10 cellular contexts compared by ENCODE assay signal in the genomic region with DNA sequence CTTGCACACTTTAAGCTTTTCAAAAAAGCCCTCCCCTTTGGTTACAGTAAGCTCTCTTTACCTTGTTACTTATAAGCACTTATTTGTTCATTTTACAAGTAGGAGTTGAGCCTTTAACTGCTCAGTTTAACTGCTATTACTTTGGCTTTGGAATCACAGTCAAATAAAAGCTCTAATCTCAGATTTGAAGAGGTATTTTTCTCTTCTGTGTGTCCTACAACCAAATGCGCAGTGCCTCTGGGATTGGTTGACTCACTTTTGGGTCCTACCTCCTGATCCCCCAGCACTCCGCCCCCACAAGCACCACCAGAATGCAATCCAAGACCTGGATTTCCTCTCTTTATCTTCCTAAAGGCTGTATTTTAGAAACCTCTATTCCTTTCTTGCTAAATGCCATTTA. TPM values are rescaled to one million over a fixed set of nuclear protein-coding genes. Genes with fewer than 3 reads are reported as not detected.
A peak's percentile ranks its signal among the peaks of the same experiment; 100 is the strongest.
DNase-seq lines count a peak whose midpoint lies in the region; TF ChIP-seq lines count a peak whose summit lies in the region.
"Had no signal": no experiment of that assay in that cellular context is flagged by ENCODE, and none has a peak within 500 bp of the region (broad histone marks: within the 10 kb centered on the region; RNA-seq: fewer than 3 reads in every experiment).

No MANE protein-coding gene starts in this region.

- no peaks in the 10 kb centered on the region for H3K9me3 Mint-ChIP-seq in brain
- no peaks in the 10 kb centered on the region for H3K9me3 Mint-ChIP-seq in mesothelial cell of epicardium

- peaks cover 4% of the 10 kb centered on the region for H3K36me3 Mint-ChIP-seq in brain
- H3K36me3 Mint-ChIP-seq in mesothelial cell of epicardium = no peaks in the 10 kb centered on the region

- H3K4me1 ChIP-seq in right atrium auricular region = peaks cover 0 to 45% of the 10 kb centered on the region in 2 donors
- H3K4me1 ChIP-seq in vagina = peaks cover 58% of the 10 kb centered on the region

- H3K4me3 ChIP-seq in right atrium auricular region (no peak overlapping the region), vagina (peak overlapping the region in 1 of 2 donors; percentile 5)

- H3K36me3 ChIP-seq in right atrium auricular region (no peaks in the 10 kb centered on the region), vagina (no peaks in the 10 kb centered on the region)

- H3K27me3 ChIP-seq in right atrium auricular region (no peaks in the 10 kb centered on the region), vagina (no peaks in the 10 kb centered on the region)

- no peaks in the 10 kb centered on the region for H3K9me3 ChIP-seq in right atrium auricular region
- H3K9me3 ChIP-seq in vagina = no peaks in the 10 kb centered on the region

- H3K4me3 Mint-ChIP-seq in brain (peak overlapping the region; percentile 49 to 91 (median 70)), mesothelial cell of epicardium (peak overlapping the region; percentile 5)

- DNase-seq in right atrium auricular region (ENCODE audit: low spot score) = no peak
- DNase-seq in cardiac septum (ENCODE audit: low spot score) = no peak
- DNase-seq in mesothelial cell of epicardium (ENCODE audit: low spot score in 2 of 2, unreplicated experiment in 2 of 2) = no peak
- no peak for DNase-seq in vagina (ENCODE audit: extremely low spot score in 2 of 2)
- no peak for DNase-seq in AG08396 (ENCODE audit: low spot score)
- DNase-seq in HPDE6-E6E7 (ENCODE audit: extremely low spot score) = no peak
- DNase-seq in retina = no peak
- DNase-seq: effector CD8-positive, alpha-beta T cell; NCI-H1092 treated with DMSO at 0.1 percent for 48 hours had no signal

- H3K27me3 Mint-ChIP-seq in brain (peaks cover 6% of the 10 kb centered on the region), mesothelial cell of epicardium (ENCODE audit: low read depth) (no peaks in the 10 kb centered on the region)

- no peak for TF ChIP-seq POLR2A in vagina (IDR thresholded peaks at IDR 0.05)

- peaks cover 41% of the 10 kb centered on the region for H3K4me1 Mint-ChIP-seq in brain
- peaks cover 49% of the 10 kb centered on the region for H3K4me1 Mint-ChIP-seq in mesothelial cell of epicardium

- H3K27ac ChIP-seq in right atrium auricular region (peak overlapping the region; percentile 32 to 46), vagina (peak overlapping the region; percentile 97)

- intact Hi-C loops in cardiac septum (cut with DNase I) = loop anchor here (5.0 kb wide), 3 partner anchors 44 to 164 kb away; a partner anchor contains a TSS
- intact Hi-C loops in vagina (cut with DNase I) = no loop called here

- H3K27ac Mint-ChIP-seq in brain (peak overlapping the region in 3 of 5 experiments; percentile 15 to 97 (median 18)), mesothelial cell of epicardium (peak overlapping the region; percentile 24)

- TF ChIP-seq CTCF in right atrium auricular region (IDR thresholded peaks at IDR 0.05) (no peak), brain (conservative IDR thresholded peaks at IDR 0.05) (no peak), mesothelial cell of epicardium (IDR thresholded peaks at IDR 0.05; ENCODE audit: unreplicated experiment) (no peak), vagina (IDR thresholded peaks at IDR 0.05) (no peak)

RNA-seq across cellular contexts. Expression of a gene that starts 2.5 kb away (rescaled TPM):
- total RNA-seq in right atrium auricular region = 10 to 100 TPM; 12.2 to 12.7 TPM
- 10.3 TPM for total RNA-seq in cardiac septum
- polyA plus RNA-seq in brain (ENCODE audit: insufficient read depth, low read depth, low replicate concordance) = 17.9 TPM
- 43.5 to 52.4 TPM (median 45.7 TPM) in 3 replicates for total RNA-seq in mesothelial cell of epicardium
- 48.6 TPM for total RNA-seq in vagina

RNA-seq across cellular contexts. Expression of a gene that starts 43.8 kb away (rescaled TPM):
- 1 to 10 TPM; 1.8 to 2.7 TPM for total RNA-seq in right atrium auricular region
- 12.3 TPM for total RNA-seq in cardiac septum
- polyA plus RNA-seq in brain (ENCODE audit: insufficient read depth, low read depth, low replicate concordance) = 2.5 TPM
- 8.8 to 11.7 TPM (median 9.6 TPM) in 3 replicates for total RNA-seq in mesothelial cell of epicardium
- total RNA-seq in vagina = 0.98 TPM
